In genomic region chr9:129236441-129237145, GRCh38 we compare ENCODE assay signal across 1 cellular context.
TF ChIP-seq lines count a peak whose summit lies in the region.

No MANE protein-coding gene starts in this region.

TF ChIP-seq in HepG2, 621 proteins besides CTCF, POLR2A, EP300 and RAD21:
- TF ChIP-seq ZSCAN5A (CRISPR knock-in tag; IDR thresholded peaks at IDR 0.05; ENCODE audit: borderline replicate concordance) (no peak), BATF2 (CRISPR knock-in tag; IDR thresholded peaks at IDR 0.05) (no peak), PRPF4 (IDR thresholded peaks at IDR 0.05; ENCODE audit: low read depth, low read length, poor library complexity, severe bottlenecking) (no peak), NR0B2 (CRISPR knock-in tag; IDR thresholded peaks at IDR 0.05) (no peak), SOX6 (IDR thresholded peaks at IDR 0.05) (no peak), SOX6 (CRISPR knock-in tag; IDR thresholded peaks at IDR 0.05) (no peak), ZNF549 (CRISPR knock-in tag; IDR thresholded peaks at IDR 0.05) (no peak), PAX8 (CRISPR knock-in tag; IDR thresholded peaks at IDR 0.05; ENCODE audit: borderline replicate concordance) (no peak), PTBP1 (IDR thresholded peaks at IDR 0.05; ENCODE audit: low read depth, low read length, poor library complexity, severe bottlenecking) (no peak), ZNF670 (CRISPR knock-in tag; IDR thresholded peaks at IDR 0.05; ENCODE audit: borderline replicate concordance) (no peak), ZFAT (CRISPR knock-in tag; conservative IDR thresholded peaks at IDR 0.05) (no peak), ZNF607 (CRISPR knock-in tag; IDR thresholded peaks at IDR 0.05; ENCODE audit: borderline replicate concordance) (no peak), HMGXB4 (CRISPR knock-in tag; IDR thresholded peaks at IDR 0.05; ENCODE audit: borderline replicate concordance in 1 of 2, low read depth in 1 of 2) (no peak), PLRG1 (conservative IDR thresholded peaks at IDR 0.05) (no peak)
